Comparison of ENCODE assay signal across 24 cellular contexts in genomic region chr2:158730621-158730905, GRCh38.
"Had no signal": no experiment of that assay in that cellular context is flagged by ENCODE, and none has a peak within 500 bp of the region (broad histone marks: within the 10 kb centered on the region; RNA-seq: fewer than 3 reads in every experiment).

No MANE protein-coding gene starts in this region.

- ATAC-seq: activated CD4-positive, alpha-beta T cell treated with anti-CD3 and anti-CD28 coated beads for 36 hours; activated T-cell treated with anti-CD3 and anti-CD28 coated beads, Interleukin-2, amount 50 U/mL, for 72 hours; left colon; naive thymus-derived CD4-positive, alpha-beta T cell; right lobe of liver; stimulated activated naive CD8-positive, alpha-beta T cell treated with anti-CD3 and anti-CD28 coated beads, Interleukin-15, Interleukin-2, amounts not matched to agents 100 U/mL and 50 U/mL, for 24 hours had no signal

- H3K4me1 ChIP-seq: adrenal gland, ascending aorta, right lobe of liver, testis, transverse colon had no signal

- H3K27ac ChIP-seq: adrenal gland, ascending aorta, esophagus muscularis mucosa, right lobe of liver, testis, transverse colon had no signal

- H3K9me3 ChIP-seq: adrenal gland, ascending aorta, esophagus muscularis mucosa, right lobe of liver, testis, transverse colon had no signal

- H3K36me3 Mint-ChIP-seq: activated naive CD8-positive, alpha-beta T cell treated with anti-CD3 and anti-CD28 coated beads for 36 hours; brain; naive thymus-derived CD4-positive, alpha-beta T cell had no signal

- H3K4me1 Mint-ChIP-seq: activated CD4-positive, alpha-beta T cell treated with anti-CD3 and anti-CD28 coated beads for 36 hours; activated naive CD8-positive, alpha-beta T cell treated with anti-CD3 and anti-CD28 coated beads for 36 hours; endodermal cell; naive thymus-derived CD4-positive, alpha-beta T cell; neural crest cell had no signal

- H3K9me3 Mint-ChIP-seq: activated naive CD4-positive, alpha-beta T cell treated with anti-CD3 and anti-CD28 coated beads for 36 hours; activated naive CD8-positive, alpha-beta T cell treated with anti-CD3 and anti-CD28 coated beads for 36 hours; activated T-cell treated with anti-CD3 and anti-CD28 coated beads, Interleukin-2, amount 50 U/mL, for 72 hours; dendritic cell treated with granulocyte-macrophage colony-stimulating factor and Interleukin-4, amounts not matched to agents 40 ng/mL and 50 ng/mL, for 4 days; endodermal cell; neural crest cell; T-helper 2 cell treated with Interferon-gamma antibody and Interleukin-4, amounts not matched to agents 5 μg/mL and 100 μg/mL, for 36 hours had no signal

- H3K4me3 Mint-ChIP-seq: activated CD4-positive, alpha-beta T cell treated with anti-CD3 and anti-CD28 coated beads for 36 hours; activated naive CD4-positive, alpha-beta T cell treated with anti-CD3 and anti-CD28 coated beads for 36 hours; activated naive CD8-positive, alpha-beta T cell treated with anti-CD3 and anti-CD28 coated beads for 36 hours; activated T-cell treated with anti-CD3 and anti-CD28 coated beads, Interleukin-2, amount 50 U/mL, for 72 hours; brain; dendritic cell treated with granulocyte-macrophage colony-stimulating factor and Interleukin-4, amounts not matched to agents 40 ng/mL and 50 ng/mL, for 4 days; endodermal cell; naive thymus-derived CD4-positive, alpha-beta T cell; neural crest cell; T-helper 2 cell treated with Interferon-gamma antibody and Interleukin-4, amounts not matched to agents 5 μg/mL and 100 μg/mL, for 36 hours had no signal

- H3K27ac Mint-ChIP-seq: activated CD4-positive, alpha-beta T cell treated with anti-CD3 and anti-CD28 coated beads for 36 hours; activated naive CD4-positive, alpha-beta T cell treated with anti-CD3 and anti-CD28 coated beads for 36 hours; activated naive CD8-positive, alpha-beta T cell treated with anti-CD3 and anti-CD28 coated beads for 36 hours; activated T-cell treated with anti-CD3 and anti-CD28 coated beads, Interleukin-2, amount 50 U/mL, for 72 hours; dendritic cell treated with granulocyte-macrophage colony-stimulating factor and Interleukin-4, amounts not matched to agents 40 ng/mL and 50 ng/mL, for 4 days; endodermal cell; naive thymus-derived CD4-positive, alpha-beta T cell; T-helper 2 cell treated with Interferon-gamma antibody and Interleukin-4, amounts not matched to agents 5 μg/mL and 100 μg/mL, for 36 hours had no signal

- DNase-seq: activated CD4-positive, alpha-beta T cell treated with anti-CD3 and anti-CD28 coated beads for 36 hours; activated CD4-positive, CD25-positive, alpha-beta regulatory T cell; activated effector memory CD4-positive, alpha-beta T cell treated with anti-CD3 and anti-CD28 coated beads, Interleukin-2, amount 50 U/mL, for 16 hours; activated naive CD4-positive, alpha-beta T cell treated with anti-CD3 and anti-CD28 coated beads for 36 hours; activated naive CD8-positive, alpha-beta T cell treated with anti-CD3 and anti-CD28 coated beads for 36 hours; activated T-cell treated with anti-CD3 and anti-CD28 coated beads for 4 hours; activated T-cell treated with anti-CD3 and anti-CD28 coated beads, Interleukin-2, amount 50 U/mL, for 72 hours; adrenal gland; endodermal cell; foreskin melanocyte; left colon; naive thymus-derived CD4-positive, alpha-beta T cell; right lobe of liver; stimulated activated CD4-positive, alpha-beta T cell treated with anti-CD3 and anti-CD28 coated beads, Interleukin-2, amount 100 ng/mL, for 48 hours; stimulated activated naive CD8-positive, alpha-beta T cell treated with anti-CD3 and anti-CD28 coated beads, Interleukin-15, Interleukin-2, amounts not matched to agents 100 U/mL and 50 U/mL, for 24 hours; T-helper 1 cell; testis; transverse colon had no signal

- H3K27me3 Mint-ChIP-seq: dendritic cell treated with granulocyte-macrophage colony-stimulating factor and Interleukin-4, amounts not matched to agents 40 ng/mL and 50 ng/mL, for 4 days had no signal

- H3K36me3 ChIP-seq: adrenal gland, ascending aorta, esophagus muscularis mucosa, right lobe of liver, transverse colon had no signal

- H3K4me3 ChIP-seq: adrenal gland, ascending aorta, esophagus muscularis mucosa, right lobe of liver, testis, transverse colon had no signal

- H3K27me3 ChIP-seq: adrenal gland, ascending aorta, right lobe of liver, testis had no signal
